8 cellular contexts compared by ENCODE assay signal in the genomic region with DNA sequence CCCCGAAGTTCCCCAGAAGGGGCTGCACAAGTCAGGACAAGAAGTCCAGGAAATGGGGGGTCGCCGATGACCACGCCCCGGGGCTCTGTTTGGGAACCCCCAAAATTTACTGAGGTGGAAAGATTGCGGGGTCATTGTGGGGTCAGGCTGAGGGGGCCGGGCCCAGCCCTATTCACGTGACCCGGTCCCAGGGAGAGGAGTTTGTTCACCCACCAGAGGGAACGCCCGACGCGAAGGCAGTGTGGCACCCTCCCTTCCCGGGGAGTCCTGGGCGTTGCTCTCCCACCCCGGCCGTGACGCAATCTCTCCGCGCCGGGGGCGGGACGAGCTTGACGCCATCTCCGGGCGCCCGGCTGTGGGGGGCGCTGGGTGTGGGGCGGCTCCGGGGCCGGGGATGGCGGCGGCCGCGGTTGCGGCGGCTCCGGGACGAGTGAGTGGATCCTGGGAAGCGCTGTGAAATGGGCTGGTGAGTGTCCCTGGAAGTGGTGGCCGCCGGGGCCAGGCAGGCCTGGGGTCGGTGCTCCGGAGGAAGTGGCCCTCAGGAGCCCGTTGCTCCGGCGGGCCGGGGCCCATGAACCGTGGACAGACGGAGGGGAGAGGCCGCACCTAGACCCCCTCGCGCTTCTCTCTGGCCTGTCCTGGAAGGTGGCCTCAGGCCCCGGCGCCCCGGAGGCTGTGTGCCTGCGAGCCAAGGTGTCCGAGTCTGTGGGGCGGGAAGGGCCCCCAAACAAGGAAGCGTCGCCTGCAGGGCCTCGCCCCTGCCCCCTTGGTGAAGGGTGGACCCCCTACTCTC. TPM values are rescaled to one million over a fixed set of nuclear protein-coding genes. Genes with fewer than 3 reads are reported as not detected.
DNase-seq lines count a peak whose midpoint lies in the region; ATAC-seq and TF ChIP-seq lines count a peak whose summit lies in the region.

A gene with protein sequence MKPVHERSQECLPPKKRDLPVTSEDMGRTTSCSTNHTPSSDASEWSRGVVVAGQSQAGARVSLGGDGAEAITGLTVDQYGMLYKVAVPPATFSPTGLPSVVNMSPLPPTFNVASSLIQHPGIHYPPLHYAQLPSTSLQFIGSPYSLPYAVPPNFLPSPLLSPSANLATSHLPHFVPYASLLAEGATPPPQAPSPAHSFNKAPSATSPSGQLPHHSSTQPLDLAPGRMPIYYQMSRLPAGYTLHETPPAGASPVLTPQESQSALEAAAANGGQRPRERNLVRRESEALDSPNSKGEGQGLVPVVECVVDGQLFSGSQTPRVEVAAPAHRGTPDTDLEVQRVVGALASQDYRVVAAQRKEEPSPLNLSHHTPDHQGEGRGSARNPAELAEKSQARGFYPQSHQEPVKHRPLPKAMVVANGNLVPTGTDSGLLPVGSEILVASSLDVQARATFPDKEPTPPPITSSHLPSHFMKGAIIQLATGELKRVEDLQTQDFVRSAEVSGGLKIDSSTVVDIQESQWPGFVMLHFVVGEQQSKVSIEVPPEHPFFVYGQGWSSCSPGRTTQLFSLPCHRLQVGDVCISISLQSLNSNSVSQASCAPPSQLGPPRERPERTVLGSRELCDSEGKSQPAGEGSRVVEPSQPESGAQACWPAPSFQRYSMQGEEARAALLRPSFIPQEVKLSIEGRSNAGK (plus strand): TSS at position 338 of the 793 bp plus-strand sequence. CDS start 3,765 bp downstream, outside the sequence.

- H3K4me1 ChIP-seq in thoracic aorta (ENCODE audit: control insufficient read depth in 1 of 2, low read depth in 2 of 2) = peaks cover 8 to 18% of the 10 kb centered on the region in 2 donors

- H3K9me3 Mint-ChIP-seq in HFFc6 (no peaks in the 10 kb centered on the region), osteocyte (ENCODE audit: unreplicated experiment) (no peaks in the 10 kb centered on the region)
- H3K9me3 Mint-ChIP-seq in activated naive CD8-positive, alpha-beta T cell (ENCODE audit: low read depth) = no peaks in the 10 kb centered on the region

- peaks cover 33% of the 10 kb centered on the region for H3K4me1 Mint-ChIP-seq in HFFc6 (ENCODE audit: low read depth)
- H3K4me1 Mint-ChIP-seq in activated naive CD8-positive, alpha-beta T cell (ENCODE audit: low read depth) = peaks cover 38% of the 10 kb centered on the region
- H3K4me1 Mint-ChIP-seq in osteocyte (ENCODE audit: unreplicated experiment) = peaks cover 24% of the 10 kb centered on the region

- peak; percentile 91 for ATAC-seq in thoracic aorta (ENCODE audit: insufficient number of reproducible peaks, low FRiP score, low read depth)

- H3K27me3 Mint-ChIP-seq in HFFc6 (ENCODE audit: insufficient read depth) (no peaks in the 10 kb centered on the region), osteocyte (ENCODE audit: unreplicated experiment) (no peaks in the 10 kb centered on the region)
- no peaks in the 10 kb centered on the region for H3K27me3 Mint-ChIP-seq in activated naive CD8-positive, alpha-beta T cell

- H3K27ac Mint-ChIP-seq in HFFc6 (peak within 1 kb of the TSS; percentile 93), osteocyte (ENCODE audit: unreplicated experiment) (peak within 1 kb of the TSS; percentile 93)
- peak within 1 kb of the TSS; percentile 89 for H3K27ac Mint-ChIP-seq in activated naive CD8-positive, alpha-beta T cell

- peak within 1 kb of the TSS; percentile 75 to 87 for H3K27ac ChIP-seq in thoracic aorta

- peak; percentile 84 for DNase-seq in HFFc6
- DNase-seq in NAMALWA (ENCODE audit: low spot score) = peak; percentile 94
- DNase-seq in SKM-1 treated with dmso at 0.1 percent for 144 hours (lab: John Stamatoyannopoulos, UW; ENCODE audit: unreplicated experiment) = peak; percentile 80
- DNase-seq in head of caudate nucleus = peak; percentile 70 to 97 (median 92)
- peak; percentile 97 for DNase-seq in osteocyte (ENCODE audit: extremely low spot score, unreplicated experiment)
- peak; percentile 66 for DNase-seq in thoracic aorta (ENCODE audit: low spot score)

- H3K36me3 Mint-ChIP-seq in HFFc6 (ENCODE audit: low read depth) = peaks cover 14% of the 10 kb centered on the region
- H3K36me3 Mint-ChIP-seq in activated naive CD8-positive, alpha-beta T cell = peaks cover 10% of the 10 kb centered on the region
- H3K36me3 Mint-ChIP-seq in osteocyte (ENCODE audit: unreplicated experiment) = peaks cover 19% of the 10 kb centered on the region

- peak within 1 kb of the TSS; percentile 89 for H3K4me3 ChIP-seq in GM08714 (ENCODE audit: low read length)
- peak within 1 kb of the TSS; percentile 89 for H3K4me3 ChIP-seq in thoracic aorta

- H3K27me3 ChIP-seq in thoracic aorta (replicated peaks; ENCODE audit: insufficient read depth) = no peaks in the 10 kb centered on the region

- peaks cover 22% of the 10 kb centered on the region for H3K36me3 ChIP-seq in thoracic aorta

- TF ChIP-seq CTCF in HFFc6 (IDR thresholded peaks at IDR 0.05) (peak; percentile 7; the same call in 1 of the 2 replicates), osteocyte (IDR thresholded peaks at IDR 0.05) (no peak), thoracic aorta (IDR thresholded peaks at IDR 0.05) (no peak)

- H3K9me3 ChIP-seq in thoracic aorta = no peaks in the 10 kb centered on the region

- H3K4me3 Mint-ChIP-seq in HFFc6 (peak within 1 kb of the TSS; percentile 95), osteocyte (ENCODE audit: unreplicated experiment) (peak within 1 kb of the TSS; percentile 90)
- peak within 1 kb of the TSS; percentile 93 for H3K4me3 Mint-ChIP-seq in activated naive CD8-positive, alpha-beta T cell

- intact Hi-C loops in head of caudate nucleus (cut with DNase I) = loop anchor here (5.0 to 10.0 kb wide), 2 partner anchors 34 to 49 kb away; a partner anchor contains a TSS

RNA-seq across cellular contexts. Expression of the gene that starts here (rescaled TPM):
- total RNA-seq in HFFc6 (2021; fragmentation: NEBNext Ultra II Directional; extraction: Animal tissue kit (Norgen Biotek cat#: 25700)) = 10 to 100 TPM; 14.9 to 19.0 (median 17.2) TPM
- 30.9 and 32.4 TPM in 2 replicates for total RNA-seq in osteocyte
- total RNA-seq in thoracic aorta = 10 to 100 TPM; 36.3 to 36.5 TPM

Comparison
In these comparisons a context has a peak if more than half of its experiments do, and no peak if none do; other contexts are left out.
1. Peak in every context shown above with its lines: DNase-seq, ATAC-seq, H3K4me3 ChIP-seq and H3K27ac ChIP-seq.